In genomic region chr10:11797847-11798633, GRCh38 we compare ENCODE assay signal across 12 cellular contexts. TPM values are rescaled to one million over a fixed set of nuclear protein-coding genes. Genes with fewer than 3 reads are reported as not detected.
"Had no signal": no experiment of that assay in that cellular context is flagged by ENCODE, and none has a peak within 500 bp of the region (broad histone marks: within the 10 kb centered on the region; RNA-seq: fewer than 3 reads in every experiment).

No MANE protein-coding gene starts in this region.

- H3K4me1 ChIP-seq: adrenal gland, psoas muscle, upper lobe of left lung had no signal

- H3K4me3 ChIP-seq: adrenal gland, cardiac muscle cell, psoas muscle, upper lobe of left lung had no signal

- H3K9me3 ChIP-seq: adrenal gland, psoas muscle, upper lobe of left lung had no signal

- H3K27ac ChIP-seq: adrenal gland, cardiac muscle cell, psoas muscle, upper lobe of left lung had no signal

- DNase-seq: activated CD4-positive, alpha-beta memory T cell treated with anti-CD3 and anti-CD28 coated beads, Interleukin-2, amount 10 ng/mL, durations not matched to agents 7 days and 5 days; activated naive CD4-positive, alpha-beta T cell treated with anti-CD3 and anti-CD28 coated beads, Interleukin-2, amount 50 U/mL, for 16 hours; activated T-cell treated with anti-CD3 and anti-CD28 coated beads, Interleukin-2, amount 50 U/mL, for 24 hours; adrenal gland; nephron progenitor cell; psoas muscle; stimulated activated naive CD8-positive, alpha-beta T cell treated with anti-CD3 and anti-CD28 coated beads, Interleukin-15, amount 100 ng/mL, for 72 hours; T-helper 9 cell; upper lobe of left lung had no signal

- H3K36me3 ChIP-seq: adrenal gland, cardiac muscle cell, upper lobe of left lung had no signal

- ATAC-seq: esophagus mucosa; psoas muscle; sciatic nerve; stimulated activated naive CD8-positive, alpha-beta T cell treated with anti-CD3 and anti-CD28 coated beads, Interleukin-15, amount 100 ng/mL, for 72 hours had no signal

- H3K27me3 ChIP-seq: adrenal gland, cardiac muscle cell, upper lobe of left lung had no signal

RNA-seq across cellular contexts. Expression of gene ECHDC3, which starts 55.9 kb away (rescaled TPM):
- total RNA-seq: activated CD4-positive, alpha-beta memory T cell treated with anti-CD3 and anti-CD28 coated beads, Interleukin-2, amount 10 ng/mL, durations not matched to agents 7 days and 5 days had no signal
